14 cellular contexts compared by ENCODE assay signal in genomic region chr11:126357969-126358762, GRCh38. TPM values are rescaled to one million over a fixed set of nuclear protein-coding genes. Genes with fewer than 3 reads are reported as not detected.
A peak's percentile ranks its signal among the peaks of the same experiment; 100 is the strongest.
DNase-seq lines count a peak whose midpoint lies in the region; ATAC-seq and TF ChIP-seq lines count a peak whose summit lies in the region.
"Had no signal": no experiment of that assay in that cellular context is flagged by ENCODE, and none has a peak within 500 bp of the region (broad histone marks: within the 10 kb centered on the region; RNA-seq: fewer than 3 reads in every experiment).

No MANE protein-coding gene starts in this region.

- H3K4me3 ChIP-seq in AG10803 (ENCODE audit: low read length) (peak overlapping the region; percentile 87), left ventricle myocardium inferior (peak overlapping the region; percentile 75), gastrocnemius medialis (no peak overlapping the region)
- H3K4me3 ChIP-seq: mucosa of descending colon had no signal

- intact Hi-C loops in left ventricle myocardium inferior (cut with micrococcal nuclease): loop anchor here (5.0 kb wide), 1 partner anchor 41 kb away; no protein-coding TSS in a partner anchor
- intact Hi-C loops in posterior vena cava (cut with DNase I): loop anchor here in 1 of 2 donors (5.0 kb wide), 1 partner anchor 69 kb away; no protein-coding TSS in a partner anchor
- intact Hi-C loops in gastrocnemius medialis (cut with DNase I; ENCODE audit: low total_unique reads): loop anchor here (5.0 kb wide), 1 partner anchor 51 kb away; no protein-coding TSS in a partner anchor

- no peaks in the 10 kb centered on the region for H3K36me3 ChIP-seq in left ventricle myocardium inferior
- no peaks in the 10 kb centered on the region for H3K36me3 ChIP-seq in gastrocnemius medialis

- DNase-seq in AG10803 (ENCODE audit: low read depth) (no peak), RWPE1 (ENCODE audit: low spot score) (no peak), left ventricle myocardium inferior (peak; percentile 16), posterior vena cava (ENCODE audit: low spot score) (peak; percentile 75), gastrocnemius medialis (no peak)
- no peak for DNase-seq in activated naive CD4-positive, alpha-beta T cell treated with Interleukin-2 at 50 U/mL for 16 hours
- DNase-seq: activated T-cell treated with anti-CD3 and anti-CD28 coated beads, Interleukin-2, amount 50 U/mL, for 24 hours; caudate nucleus; GDM1; NCI-H2171 treated with DMSO at 0.1 percent for 48 hours had no signal

- POLR2A ChIA-PET in RWPE1 (lab: Yijun Ruan, JAX; ENCODE audit: low non-redundant PET): interaction anchor here (0.5 kb wide), 1 partner anchor 19 kb away, joined by 11 read pairs; no protein-coding TSS in a partner anchor

- in situ Hi-C loops in gastrocnemius medialis (cut with MboI; ENCODE audit: low sequenced_read_pairs in 4 of 4): loop anchor here in 1 of 4 donors (10.0 kb wide), 1 partner anchor 63 kb away; no protein-coding TSS in a partner anchor

- H3K9me3 ChIP-seq in left ventricle myocardium inferior (replicated peaks) (no peaks in the 10 kb centered on the region), gastrocnemius medialis (no peaks in the 10 kb centered on the region)
- H3K9me3 ChIP-seq: mucosa of descending colon had no signal

- ATAC-seq in gastrocnemius medialis (no peak), GM21360 (IDR thresholded peaks at IDR 0.05; ENCODE audit: unreplicated experiment) (no peak), GM18502 (IDR thresholded peaks at IDR 0.05; ENCODE audit: poor library complexity, unreplicated experiment) (no peak)
- ATAC-seq: mucosa of descending colon had no signal

- peaks cover 95% of the 10 kb centered on the region for H3K4me1 ChIP-seq in left ventricle myocardium inferior
- peaks cover 26 to 30% of the 10 kb centered on the region in 2 donors for H3K4me1 ChIP-seq in gastrocnemius medialis

- peak; percentile 29 for TF ChIP-seq CTCF in AG10803 (conservative IDR thresholded peaks at IDR 0.05; ENCODE audit: low read length)
- no peak for TF ChIP-seq CTCF in RWPE1 (conservative IDR thresholded peaks at IDR 0.05; ENCODE audit: low read depth)
- no peak for TF ChIP-seq CTCF in left ventricle myocardium inferior (IDR thresholded peaks at IDR 0.05; ENCODE audit: borderline replicate concordance)
- TF ChIP-seq CTCF in gastrocnemius medialis (IDR thresholded peaks at IDR 0.05 in 4 of 5, conservative IDR thresholded peaks at IDR 0.05 in 1 of 5): no peak

- H3K27me3 ChIP-seq in left ventricle myocardium inferior (ENCODE audit: low read depth): no peaks in the 10 kb centered on the region
- H3K27me3 ChIP-seq in gastrocnemius medialis: no peaks in the 10 kb centered on the region

- TF ChIP-seq POLR2A in gastrocnemius medialis (IDR thresholded peaks at IDR 0.05): no peak

- peak overlapping the region; percentile 90 for H3K27ac ChIP-seq in RWPE1
- H3K27ac ChIP-seq in left ventricle myocardium inferior (replicated peaks): peak overlapping the region; percentile 84
- H3K27ac ChIP-seq in gastrocnemius medialis: no peak overlapping the region
- H3K27ac ChIP-seq: VCaP had no signal

- CTCF ChIA-PET in RWPE1 (lab: Yijun Ruan, JAX): no interaction called here

RNA-seq across cellular contexts. Expression of gene ST3GAL4, which starts 2.7 kb away (rescaled TPM):
- total RNA-seq in left ventricle myocardium inferior: 61.7 TPM
- total RNA-seq in posterior vena cava: 10 to 100 TPM; 36.8 to 44.6 TPM
- 10 to 100 TPM in 2 of 4 donors, 1 to 10 TPM in 2; 3.4 to 12.4 (median 9.6) TPM for total RNA-seq in gastrocnemius medialis

RNA-seq across cellular contexts. Expression of gene DCPS, which starts 54.3 kb away (rescaled TPM):
- total RNA-seq in left ventricle myocardium inferior (12.1 TPM), posterior vena cava (10 to 100 TPM; 11.3 to 14.3 TPM), gastrocnemius medialis (10 to 100 TPM in 3 of 4 donors, 1 to 10 TPM in 1; 9.8 to 23.1 (median 11.5) TPM)

Comparison
In these comparisons a context has a peak if more than half of its experiments do, and no peak if none do; other contexts are left out.
1. DNase-seq: peak in left ventricle myocardium inferior (single experiment) and posterior vena cava (single experiment); none in AG10803 (single experiment), RWPE1 (single experiment), gastrocnemius medialis (0 of 2) and activated naive CD4-positive, alpha-beta T cell treated with Interleukin-2 at 50 U/mL for 16 hours (single experiment).
2. H3K4me3 ChIP-seq: peak in AG10803 (single experiment) and left ventricle myocardium inferior (single experiment); none in gastrocnemius medialis (0 of 4).
3. H3K27ac ChIP-seq: peak in RWPE1 (single experiment) and left ventricle myocardium inferior (single experiment); none in gastrocnemius medialis (0 of 4).